4 cellular contexts compared by ENCODE assay signal in genomic region chr5:166677891-166678290, GRCh38.
"Had no signal": no experiment of that assay in that cellular context is flagged by ENCODE, and none has a peak within 500 bp of the region (broad histone marks: within the 10 kb centered on the region; RNA-seq: fewer than 3 reads in every experiment).

No MANE protein-coding gene starts in this region.

- DNase-seq: H9, IMR-90, KG1 had no signal

- H3K4me3 Mint-ChIP-seq: H9 had no signal

- H3K4me3 ChIP-seq: K562 had no signal

- ATAC-seq: K562 had no signal
